ENCODE assay signal across 19 cellular contexts in genomic region chr2:224801360-224801759, GRCh38.
"Had no signal": no experiment of that assay in that cellular context is flagged by ENCODE, and none has a peak within 500 bp of the region (broad histone marks: within the 10 kb centered on the region; RNA-seq: fewer than 3 reads in every experiment).

No MANE protein-coding gene starts in this region.

- DNase-seq: activated B cell treated with CpG ODN at 0.5 μM for 24 hours; activated CD4-positive, alpha-beta T cell treated with anti-CD3 and anti-CD28 coated beads for 48 hours; activated CD8-positive, alpha-beta memory T cell treated with anti-CD3 and anti-CD28 coated beads, Interleukin-2, amount 10 ng/mL, durations not matched to agents 7 days and 5 days; activated CD8-positive, alpha-beta T cell treated with anti-CD3 and anti-CD28 coated beads for 36 hours; activated gamma-delta T cell treated with Interleukin-2 at 50 U/mL for 16 hours; activated T-cell treated with anti-CD3 and anti-CD28 coated beads for 4 hours; amygdala; cerebellar nuclear complex; head of caudate nucleus; hypothalamus; naive thymus-derived CD4-positive, alpha-beta T cell; ovary; stimulated activated CD4-positive, alpha-beta T cell treated with anti-CD3 and anti-CD28 coated beads, Interleukin-2, amount 100 ng/mL, for 48 hours; stimulated activated CD8-positive, alpha-beta memory T cell treated with anti-CD3 and anti-CD28 coated beads, Interleukin-4, amount 100 ng/mL, for 48 hours; stimulated activated naive CD4-positive, alpha-beta T cell treated with Interleukin-2 at 50 U/mL for 16 hours; T1000; tibial artery had no signal

- H3K4me3 Mint-ChIP-seq: activated B cell treated with CpG ODN at 0.5 μM for 24 hours; activated CD8-positive, alpha-beta memory T cell treated with anti-CD3 and anti-CD28 coated beads, Interleukin-2, amount 10 ng/mL, durations not matched to agents 7 days and 5 days; activated CD8-positive, alpha-beta T cell treated with anti-CD3 and anti-CD28 coated beads for 36 hours; naive thymus-derived CD4-positive, alpha-beta T cell had no signal

- H3K27ac Mint-ChIP-seq: activated B cell treated with CpG ODN at 0.5 μM for 24 hours; activated CD8-positive, alpha-beta memory T cell treated with anti-CD3 and anti-CD28 coated beads, Interleukin-2, amount 10 ng/mL, durations not matched to agents 7 days and 5 days had no signal

- H3K9me3 Mint-ChIP-seq: activated B cell treated with CpG ODN at 0.5 μM for 24 hours; activated CD8-positive, alpha-beta T cell treated with anti-CD3 and anti-CD28 coated beads for 36 hours; activated naive CD4-positive, alpha-beta T cell treated with anti-CD3 and anti-CD28 coated beads, Interleukin-2, amount 50 U/mL, for 72 hours had no signal

- H3K4me1 Mint-ChIP-seq: activated B cell treated with CpG ODN at 0.5 μM for 24 hours; activated CD8-positive, alpha-beta memory T cell treated with anti-CD3 and anti-CD28 coated beads, Interleukin-2, amount 10 ng/mL, durations not matched to agents 7 days and 5 days had no signal

- ATAC-seq: activated CD8-positive, alpha-beta memory T cell treated with anti-CD3 and anti-CD28 coated beads, Interleukin-2, amount 10 ng/mL, durations not matched to agents 7 days and 5 days; activated CD8-positive, alpha-beta T cell treated with anti-CD3 and anti-CD28 coated beads for 36 hours; activated naive CD4-positive, alpha-beta T cell treated with anti-CD3 and anti-CD28 coated beads, Interleukin-2, amount 50 U/mL, for 72 hours; gastroesophageal sphincter; naive thymus-derived CD4-positive, alpha-beta T cell had no signal

- H3K27me3 Mint-ChIP-seq: activated B cell treated with CpG ODN at 0.5 μM for 24 hours; activated CD8-positive, alpha-beta memory T cell treated with anti-CD3 and anti-CD28 coated beads, Interleukin-2, amount 10 ng/mL, durations not matched to agents 7 days and 5 days; activated CD8-positive, alpha-beta T cell treated with anti-CD3 and anti-CD28 coated beads for 36 hours; naive thymus-derived CD4-positive, alpha-beta T cell had no signal
